20 cellular contexts compared by ENCODE assay signal in genomic region chr5:43433381-43433780, GRCh38.
"Had no signal": no experiment of that assay in that cellular context is flagged by ENCODE, and none has a peak within 500 bp of the region (broad histone marks: within the 10 kb centered on the region; RNA-seq: fewer than 3 reads in every experiment).

No MANE protein-coding gene starts in this region.

- H3K4me1 Mint-ChIP-seq: activated CD4-positive, alpha-beta T cell treated with anti-CD3 and anti-CD28 coated beads, Interleukin-2, amount 10 ng/mL, durations not matched to agents 24 days and 14 days; central memory CD8-positive, alpha-beta T cell; memory B cell had no signal

- H3K27me3 ChIP-seq: gastrocnemius medialis had no signal

- H3K9me3 ChIP-seq: gastrocnemius medialis had no signal

- H3K4me3 Mint-ChIP-seq: activated CD4-positive, alpha-beta T cell treated with anti-CD3 and anti-CD28 coated beads, Interleukin-2, amount 10 ng/mL, durations not matched to agents 24 days and 14 days; activated CD8-positive, alpha-beta T cell treated with anti-CD3 and anti-CD28 coated beads for 36 hours; brain; central memory CD8-positive, alpha-beta T cell; memory B cell; naive thymus-derived CD4-positive, alpha-beta T cell had no signal

- H3K36me3 ChIP-seq: gastrocnemius medialis, left ventricle myocardium inferior had no signal

- H3K36me3 Mint-ChIP-seq: brain had no signal

- DNase-seq: activated CD4-positive, alpha-beta T cell treated with anti-CD3 and anti-CD28 coated beads, Interleukin-2, amount 10 ng/mL, durations not matched to agents 24 days and 14 days; activated CD8-positive, alpha-beta T cell treated with anti-CD3 and anti-CD28 coated beads for 36 hours; activated naive CD4-positive, alpha-beta T cell treated with Interleukin-2 at 50 U/mL for 16 hours; activated T-cell treated with anti-CD3 and anti-CD28 coated beads, Interleukin-2, amount 50 U/mL, for 1 hour; cortex of kidney; gastrocnemius medialis; head of caudate nucleus; kidney; left ventricle myocardium inferior; naive thymus-derived CD4-positive, alpha-beta T cell; stimulated activated CD4-positive, alpha-beta T cell treated with anti-CD3 and anti-CD28 coated beads, Interleukin-12 subunit alpha, Interleukin-12 subunit beta, amount 100 ng/mL, for 4 hours; stimulated activated CD4-positive, alpha-beta T cell treated with anti-CD3 and anti-CD28 coated beads, Interleukin-1b, Interleukin-23, amount 100 ng/mL, for 48 hours; stimulated activated naive CD4-positive, alpha-beta T cell treated with Interleukin-2 at 50 U/mL for 16 hours; substantia nigra; T1000; trophoblast cell had no signal

- ATAC-seq: activated CD8-positive, alpha-beta T cell treated with anti-CD3 and anti-CD28 coated beads for 36 hours; gastrocnemius medialis; naive thymus-derived CD4-positive, alpha-beta T cell had no signal

- H3K4me3 ChIP-seq: gastrocnemius medialis, left ventricle myocardium inferior had no signal

- H3K27ac ChIP-seq: gastrocnemius medialis had no signal

- H3K27me3 Mint-ChIP-seq: activated CD4-positive, alpha-beta T cell treated with anti-CD3 and anti-CD28 coated beads, Interleukin-2, amount 10 ng/mL, durations not matched to agents 24 days and 14 days; activated CD8-positive, alpha-beta T cell treated with anti-CD3 and anti-CD28 coated beads for 36 hours; brain; central memory CD8-positive, alpha-beta T cell; memory B cell; naive thymus-derived CD4-positive, alpha-beta T cell had no signal

- H3K27ac Mint-ChIP-seq: activated CD4-positive, alpha-beta T cell treated with anti-CD3 and anti-CD28 coated beads, Interleukin-2, amount 10 ng/mL, durations not matched to agents 24 days and 14 days; activated CD8-positive, alpha-beta T cell treated with anti-CD3 and anti-CD28 coated beads for 36 hours; activated T-helper 2 cell treated with anti-CD3 and anti-CD28 coated beads, Interferon-gamma antibody, Interleukin-2, Interleukin-4, amounts not matched to agents 10 μg/mL and 5 μg/mL and 100 μg/mL, durations not matched to agents 14 hours and 24 hours and 36 hours; brain; memory B cell; naive thymus-derived CD4-positive, alpha-beta T cell had no signal
